In the genomic region with DNA sequence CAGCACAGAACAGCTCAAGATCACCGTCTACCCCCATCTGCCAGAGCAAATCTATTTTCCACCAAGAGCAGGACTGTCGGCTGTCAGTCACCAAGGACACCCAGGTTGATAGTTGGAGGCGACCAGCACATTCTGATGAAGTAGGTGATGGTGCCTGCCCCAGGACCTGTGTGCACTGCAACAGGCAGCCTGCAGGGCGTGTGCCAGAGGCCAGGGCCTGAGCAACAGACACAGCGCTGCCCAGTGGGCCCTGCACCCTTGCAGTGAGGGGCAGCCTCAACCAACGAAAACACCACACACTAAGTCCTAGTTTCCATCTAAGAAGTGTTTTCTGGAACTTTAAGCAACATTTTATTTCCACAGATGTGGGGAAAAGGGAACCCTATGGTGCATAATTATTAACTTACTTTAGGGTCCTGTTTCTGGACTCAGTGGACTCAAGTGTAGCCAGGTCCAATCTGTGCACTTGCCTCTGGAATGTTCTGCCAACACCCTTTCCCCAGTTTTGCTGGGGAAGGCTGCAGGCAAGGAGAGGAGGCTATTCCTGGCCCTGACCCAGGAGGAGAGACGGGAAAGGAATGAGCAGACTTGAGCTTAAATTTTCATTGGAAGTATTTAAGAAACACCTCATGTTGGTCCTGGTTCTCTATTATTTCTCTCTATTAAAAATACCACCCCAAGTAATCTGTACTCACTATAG, we compare ENCODE assay signal across 3 cellular contexts.
TF ChIP-seq lines count a peak whose summit lies in the region.

No MANE protein-coding gene starts in this region.

TF ChIP-seq in HCT116, 20 proteins besides CTCF, POLR2A, EP300 and RAD21:
- TF ChIP-seq SIN3A (IDR thresholded peaks at IDR 0.05; ENCODE audit: low read depth) = no peak
- TF ChIP-seq, protein P1, sequence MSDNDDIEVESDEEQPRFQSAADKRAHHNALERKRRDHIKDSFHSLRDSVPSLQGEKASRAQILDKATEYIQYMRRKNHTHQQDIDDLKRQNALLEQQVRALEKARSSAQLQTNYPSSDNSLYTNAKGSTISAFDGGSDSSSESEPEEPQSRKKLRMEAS (IDR thresholded peaks at IDR 0.05) = no peak
- no peak for TF ChIP-seq CEBPB (IDR thresholded peaks at IDR 0.05; ENCODE audit: low read depth)
- TF ChIP-seq EZH2 (IDR thresholded peaks at IDR 0.05) = no peak
- no peak for TF ChIP-seq FOSL1 (IDR thresholded peaks at IDR 0.05; ENCODE audit: low read depth)
- TF ChIP-seq ZFX (IDR thresholded peaks at IDR 0.05) = no peak
- TF ChIP-seq, protein P2, sequence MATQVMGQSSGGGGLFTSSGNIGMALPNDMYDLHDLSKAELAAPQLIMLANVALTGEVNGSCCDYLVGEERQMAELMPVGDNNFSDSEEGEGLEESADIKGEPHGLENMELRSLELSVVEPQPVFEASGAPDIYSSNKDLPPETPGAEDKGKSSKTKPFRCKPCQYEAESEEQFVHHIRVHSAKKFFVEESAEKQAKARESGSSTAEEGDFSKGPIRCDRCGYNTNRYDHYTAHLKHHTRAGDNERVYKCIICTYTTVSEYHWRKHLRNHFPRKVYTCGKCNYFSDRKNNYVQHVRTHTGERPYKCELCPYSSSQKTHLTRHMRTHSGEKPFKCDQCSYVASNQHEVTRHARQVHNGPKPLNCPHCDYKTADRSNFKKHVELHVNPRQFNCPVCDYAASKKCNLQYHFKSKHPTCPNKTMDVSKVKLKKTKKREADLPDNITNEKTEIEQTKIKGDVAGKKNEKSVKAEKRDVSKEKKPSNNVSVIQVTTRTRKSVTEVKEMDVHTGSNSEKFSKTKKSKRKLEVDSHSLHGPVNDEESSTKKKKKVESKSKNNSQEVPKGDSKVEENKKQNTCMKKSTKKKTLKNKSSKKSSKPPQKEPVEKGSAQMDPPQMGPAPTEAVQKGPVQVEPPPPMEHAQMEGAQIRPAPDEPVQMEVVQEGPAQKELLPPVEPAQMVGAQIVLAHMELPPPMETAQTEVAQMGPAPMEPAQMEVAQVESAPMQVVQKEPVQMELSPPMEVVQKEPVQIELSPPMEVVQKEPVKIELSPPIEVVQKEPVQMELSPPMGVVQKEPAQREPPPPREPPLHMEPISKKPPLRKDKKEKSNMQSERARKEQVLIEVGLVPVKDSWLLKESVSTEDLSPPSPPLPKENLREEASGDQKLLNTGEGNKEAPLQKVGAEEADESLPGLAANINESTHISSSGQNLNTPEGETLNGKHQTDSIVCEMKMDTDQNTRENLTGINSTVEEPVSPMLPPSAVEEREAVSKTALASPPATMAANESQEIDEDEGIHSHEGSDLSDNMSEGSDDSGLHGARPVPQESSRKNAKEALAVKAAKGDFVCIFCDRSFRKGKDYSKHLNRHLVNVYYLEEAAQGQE (IDR thresholded peaks at IDR 0.05; ENCODE audit: low read depth) = no peak
- no peak for TF ChIP-seq TCF7L2 (IDR thresholded peaks at IDR 0.05; ENCODE audit: borderline replicate concordance, extremely low read depth, insufficient read depth, insufficient read length)
- no peak for TF ChIP-seq JUND (IDR thresholded peaks at IDR 0.05)
- TF ChIP-seq CBX3 (IDR thresholded peaks at IDR 0.05; ENCODE audit: low read depth) = no peak
- TF ChIP-seq YY1 (IDR thresholded peaks at IDR 0.05; ENCODE audit: extremely low read depth, insufficient replicate concordance, low read depth, low read length) = no peak
- TF ChIP-seq EGR1 (IDR thresholded peaks at IDR 0.05; ENCODE audit: low read depth) = no peak
- TF ChIP-seq SRF (IDR thresholded peaks at IDR 0.05; ENCODE audit: low read depth) = no peak
- no peak for TF ChIP-seq ZNF274 (IDR thresholded peaks at IDR 0.05; ENCODE audit: low read depth, low read length)
- TF ChIP-seq SP1 (IDR thresholded peaks at IDR 0.05; ENCODE audit: low read depth) = no peak

TF ChIP-seq in GM12878, 131 proteins besides CTCF, POLR2A, EP300 and RAD21:
- TF ChIP-seq TCF12 (IDR thresholded peaks at IDR 0.05; ENCODE audit: low read depth, low read length) = no peak
- TF ChIP-seq, protein P3, sequence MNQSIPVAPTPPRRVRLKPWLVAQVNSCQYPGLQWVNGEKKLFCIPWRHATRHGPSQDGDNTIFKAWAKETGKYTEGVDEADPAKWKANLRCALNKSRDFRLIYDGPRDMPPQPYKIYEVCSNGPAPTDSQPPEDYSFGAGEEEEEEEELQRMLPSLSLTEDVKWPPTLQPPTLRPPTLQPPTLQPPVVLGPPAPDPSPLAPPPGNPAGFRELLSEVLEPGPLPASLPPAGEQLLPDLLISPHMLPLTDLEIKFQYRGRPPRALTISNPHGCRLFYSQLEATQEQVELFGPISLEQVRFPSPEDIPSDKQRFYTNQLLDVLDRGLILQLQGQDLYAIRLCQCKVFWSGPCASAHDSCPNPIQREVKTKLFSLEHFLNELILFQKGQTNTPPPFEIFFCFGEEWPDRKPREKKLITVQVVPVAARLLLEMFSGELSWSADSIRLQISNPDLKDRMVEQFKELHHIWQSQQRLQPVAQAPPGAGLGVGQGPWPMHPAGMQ (IDR thresholded peaks at IDR 0.05; ENCODE audit: borderline replicate concordance) = no peak
- TF ChIP-seq GATAD2B (conservative IDR thresholded peaks at IDR 0.05; ENCODE audit: low read depth) = no peak
- TF ChIP-seq STAT3 (IDR thresholded peaks at IDR 0.05; ENCODE audit: low read depth, low read length) = no peak
- TF ChIP-seq, protein P4, sequence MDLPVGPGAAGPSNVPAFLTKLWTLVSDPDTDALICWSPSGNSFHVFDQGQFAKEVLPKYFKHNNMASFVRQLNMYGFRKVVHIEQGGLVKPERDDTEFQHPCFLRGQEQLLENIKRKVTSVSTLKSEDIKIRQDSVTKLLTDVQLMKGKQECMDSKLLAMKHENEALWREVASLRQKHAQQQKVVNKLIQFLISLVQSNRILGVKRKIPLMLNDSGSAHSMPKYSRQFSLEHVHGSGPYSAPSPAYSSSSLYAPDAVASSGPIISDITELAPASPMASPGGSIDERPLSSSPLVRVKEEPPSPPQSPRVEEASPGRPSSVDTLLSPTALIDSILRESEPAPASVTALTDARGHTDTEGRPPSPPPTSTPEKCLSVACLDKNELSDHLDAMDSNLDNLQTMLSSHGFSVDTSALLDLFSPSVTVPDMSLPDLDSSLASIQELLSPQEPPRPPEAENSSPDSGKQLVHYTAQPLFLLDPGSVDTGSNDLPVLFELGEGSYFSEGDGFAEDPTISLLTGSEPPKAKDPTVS (IDR thresholded peaks at IDR 0.05; ENCODE audit: low read depth, low read length) = no peak
- TF ChIP-seq JUNB (IDR thresholded peaks at IDR 0.05) = no peak
- no peak for TF ChIP-seq MYB (IDR thresholded peaks at IDR 0.05; ENCODE audit: borderline replicate concordance, low read depth, low read length)
- TF ChIP-seq HCFC1 (IDR thresholded peaks at IDR 0.05; ENCODE audit: low read length) = no peak
- no peak for TF ChIP-seq NBN (IDR thresholded peaks at IDR 0.05)
- TF ChIP-seq PAX8 (IDR thresholded peaks at IDR 0.05) = no peak
- no peak for TF ChIP-seq CBX3 (IDR thresholded peaks at IDR 0.05; ENCODE audit: borderline replicate concordance, low read depth)
- TF ChIP-seq RBBP5 (conservative IDR thresholded peaks at IDR 0.05) = no peak
- no peak for TF ChIP-seq NFYA (IDR thresholded peaks at IDR 0.05; ENCODE audit: borderline replicate concordance, low read depth, low read length)
- no peak for TF ChIP-seq SUZ12 (IDR thresholded peaks at IDR 0.05; ENCODE audit: unreplicated experiment)
- no peak for TF ChIP-seq CBX5 (IDR thresholded peaks at IDR 0.05; ENCODE audit: low read depth)
- TF ChIP-seq POLR2AphosphoS5 (IDR thresholded peaks at IDR 0.05; ENCODE audit: low read length) = no peak
TF ChIP-seq in GM12878: peak in this region for 0.

TF ChIP-seq in HEK293T, 16 proteins besides CTCF, POLR2A, EP300 and RAD21:
- TF ChIP-seq, protein P5, sequence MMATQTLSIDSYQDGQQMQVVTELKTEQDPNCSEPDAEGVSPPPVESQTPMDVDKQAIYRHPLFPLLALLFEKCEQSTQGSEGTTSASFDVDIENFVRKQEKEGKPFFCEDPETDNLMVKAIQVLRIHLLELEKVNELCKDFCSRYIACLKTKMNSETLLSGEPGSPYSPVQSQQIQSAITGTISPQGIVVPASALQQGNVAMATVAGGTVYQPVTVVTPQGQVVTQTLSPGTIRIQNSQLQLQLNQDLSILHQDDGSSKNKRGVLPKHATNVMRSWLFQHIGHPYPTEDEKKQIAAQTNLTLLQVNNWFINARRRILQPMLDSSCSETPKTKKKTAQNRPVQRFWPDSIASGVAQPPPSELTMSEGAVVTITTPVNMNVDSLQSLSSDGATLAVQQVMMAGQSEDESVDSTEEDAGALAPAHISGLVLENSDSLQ (IDR thresholded peaks at IDR 0.05) = no peak
- TF ChIP-seq NFRKB (IDR thresholded peaks at IDR 0.05) (no peak), FOXA1 (IDR thresholded peaks at IDR 0.05) (no peak), HDGF (IDR thresholded peaks at IDR 0.05; ENCODE audit: borderline replicate concordance) (no peak), SUZ12 (IDR thresholded peaks at IDR 0.05) (no peak), TARDBP (IDR thresholded peaks at IDR 0.05) (no peak), SP1 (IDR thresholded peaks at IDR 0.05) (no peak), ELF4 (IDR thresholded peaks at IDR 0.05) (no peak), BHLHE40 (IDR thresholded peaks at IDR 0.05; ENCODE audit: borderline replicate concordance) (no peak), FOXM1 (IDR thresholded peaks at IDR 0.05; ENCODE audit: borderline replicate concordance) (no peak), CTBP1 (IDR thresholded peaks at IDR 0.05; ENCODE audit: borderline replicate concordance) (no peak), L3MBTL2 (conservative IDR thresholded peaks at IDR 0.05) (no peak), FOXK2 (IDR thresholded peaks at IDR 0.05) (no peak), ARNT (IDR thresholded peaks at IDR 0.05) (no peak), ZNF384 (IDR thresholded peaks at IDR 0.05) (no peak), LEF1 (IDR thresholded peaks at IDR 0.05; ENCODE audit: borderline replicate concordance) (no peak)
TF ChIP-seq in HEK293T: peak in this region for 0.
